Comparison of ENCODE assay signal across 8 cellular contexts in the genomic region with DNA sequence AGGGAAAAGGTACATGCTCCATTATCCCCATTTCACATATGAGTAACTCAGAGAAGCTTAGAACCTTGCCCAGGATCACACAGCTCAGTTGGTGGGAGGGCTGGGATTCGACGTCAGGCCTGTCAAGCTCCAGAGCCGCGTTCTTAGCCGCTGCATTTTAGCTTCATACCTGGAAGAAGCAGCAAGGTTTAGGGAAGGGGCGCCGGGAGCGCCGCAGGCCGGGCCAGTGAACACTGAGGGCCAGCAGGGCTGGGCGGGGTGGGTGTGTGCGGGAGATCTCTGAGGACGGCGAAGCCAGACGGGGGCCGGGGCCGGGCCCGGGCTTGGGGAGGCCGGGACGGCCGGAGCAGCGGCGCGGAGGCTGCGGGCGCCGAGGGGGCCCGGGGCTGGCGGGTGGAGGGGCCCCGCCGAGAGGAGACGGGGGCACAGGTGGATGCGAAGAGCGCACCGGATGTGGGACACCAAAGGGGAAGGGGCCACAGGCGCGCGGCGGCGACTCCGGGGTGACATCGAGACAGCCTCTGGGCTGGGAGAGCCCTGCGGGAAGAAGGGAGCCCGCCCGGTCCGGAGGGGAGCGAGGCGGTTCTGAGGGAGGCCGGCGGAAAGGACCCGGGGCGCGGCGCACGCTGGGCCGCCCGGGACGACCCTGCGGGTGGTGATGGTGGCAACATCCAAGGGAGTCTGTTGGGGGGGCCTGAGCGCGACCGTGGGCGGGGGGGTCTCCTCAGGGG. TPM values are rescaled to one million over a fixed set of nuclear protein-coding genes. Genes with fewer than 3 reads are reported as not detected.
DNase-seq lines count a peak whose midpoint lies in the region; ATAC-seq and TF ChIP-seq lines count a peak whose summit lies in the region.

No MANE protein-coding gene starts in this region.

- H3K4ac ChIP-seq in mesenchymal stem cell (ENCODE audit: low read depth in 1 of 2, low read length in 2 of 2): peak overlapping the region in 1 of 2 experiments; percentile 72

- no peak for TF ChIP-seq CTCF in coronary artery (IDR thresholded peaks at IDR 0.05)

- H3K27ac ChIP-seq in coronary artery (peak overlapping the region; percentile 84 to 91), mesenchymal stem cell (ENCODE audit: low read length, poor library complexity, severe bottlenecking) (no peak overlapping the region)

- peak overlapping the region in 1 of 2 experiments; percentile 70 for H3K14ac ChIP-seq in mesenchymal stem cell (ENCODE audit: low read length in 2 of 2)

- H3K36me3 ChIP-seq in mesenchymal stem cell (ENCODE audit: control insufficient read depth in 1 of 2, insufficient read depth in 2 of 2, low read depth in 1 of 2, low read length in 2 of 2): peaks cover 50 to 65% of the 10 kb centered on the region in 2 experiments

- peak overlapping the region; percentile 97 for H3K4me2 ChIP-seq in mesenchymal stem cell (ENCODE audit: low read length, poor library complexity, severe bottlenecking)

- peak overlapping the region; percentile 70 for H4K91ac ChIP-seq in mesenchymal stem cell (ENCODE audit: low read length)

- peak overlapping the region; percentile 33 for H2BK5ac ChIP-seq in mesenchymal stem cell (ENCODE audit: low read depth, low read length, poor library complexity, severe bottlenecking)

- peak overlapping the region; percentile 81 for H3K9ac ChIP-seq in mesenchymal stem cell (ENCODE audit: low read length)

- peak overlapping the region; percentile 19 for H2BK15ac ChIP-seq in mesenchymal stem cell (ENCODE audit: low read depth, poor library complexity, severe bottlenecking)

- H3K9me3 ChIP-seq in mesenchymal stem cell (ENCODE audit: control insufficient read depth, low read length): no peaks in the 10 kb centered on the region

- H2BK120ac ChIP-seq in mesenchymal stem cell (ENCODE audit: low read depth, low read length): peak overlapping the region; percentile 74

- H2AK5ac ChIP-seq in mesenchymal stem cell (ENCODE audit: low read length, severe bottlenecking): no peak overlapping the region

- peak overlapping the region; percentile 69 to 70 for H3K18ac ChIP-seq in mesenchymal stem cell (ENCODE audit: low read depth in 1 of 2, low read length in 2 of 2)

- H3K27me3 ChIP-seq in mesenchymal stem cell (ENCODE audit: control insufficient read depth in 1 of 2, insufficient read depth in 1 of 2, low read length in 2 of 2): no peaks in the 10 kb centered on the region

- no peak overlapping the region for H2AFZ ChIP-seq in mesenchymal stem cell (ENCODE audit: low read depth, low read length)

- H3K4me3 ChIP-seq in coronary artery (peak overlapping the region; percentile 85), mesenchymal stem cell (ENCODE audit: insufficient read depth in 1 of 2, low read depth in 1 of 2, low read length in 2 of 2) (peak overlapping the region; percentile 81 to 83)

- peaks cover 31% of the 10 kb centered on the region for H3K79me1 ChIP-seq in mesenchymal stem cell (replicated peaks; ENCODE audit: low read length, poor library complexity, severe bottlenecking)

- ATAC-seq in GM19351 (IDR thresholded peaks at IDR 0.05; ENCODE audit: unreplicated experiment): peak; percentile 33
- peak; percentile 39 for ATAC-seq in HG03460 (IDR thresholded peaks at IDR 0.05; ENCODE audit: unreplicated experiment)

- H3K23ac ChIP-seq in mesenchymal stem cell (ENCODE audit: low read length in 2 of 2): no peak overlapping the region

- DNase-seq in AG20443 (ENCODE audit: low spot score) (peak; percentile 63), coronary artery (ENCODE audit: low spot score) (peak; percentile 81), mesenchymal stem cell (peak; percentile 33), NCI-H524 (lab: John Stamatoyannopoulos, UW) (no peak)
- peak in 3 of 4 experiments; percentile 20 to 53 (median 52) for DNase-seq in activated CD4-positive, CD25-positive, alpha-beta regulatory T cell (lab: John Stamatoyannopoulos, UW)
- peak; percentile 18 to 22 for DNase-seq in stimulated activated CD8-positive, alpha-beta memory T cell treated with anti-CD3 and anti-CD28 coated beads, Interleukin-7, amount 100 ng/mL, for 1 hour (ENCODE audit: low read depth in 2 of 2)

- H4K8ac ChIP-seq in mesenchymal stem cell (ENCODE audit: low read length): peak overlapping the region; percentile 17

- peaks cover 2% of the 10 kb centered on the region for H3K4me1 ChIP-seq in mesenchymal stem cell (ENCODE audit: control insufficient read depth, insufficient read depth, low read depth, low read length)

- WGBS in mesenchymal stem cell: 1% methylated on average over 60 of the region's 63 CpGs

- peak overlapping the region in 1 of 2 experiments; percentile 83 for H2BK12ac ChIP-seq in mesenchymal stem cell (ENCODE audit: low read length in 2 of 2)

RNA-seq across cellular contexts. Expression of a gene that starts 0.5 kb away (rescaled TPM):
- 16.6 TPM for polyA plus RNA-seq in mesenchymal stem cell (2013, experiment 1 of 2)
- 16.7 TPM for polyA plus RNA-seq in mesenchymal stem cell (2013, experiment 2 of 2)

RNA-seq across cellular contexts. Expression of a gene that starts 25.5 kb away (rescaled TPM):
- 89.1 TPM for polyA plus RNA-seq in mesenchymal stem cell (2013, experiment 1 of 2)
- polyA plus RNA-seq in mesenchymal stem cell (2013, experiment 2 of 2): 80.7 TPM

RNA-seq across cellular contexts. Expression of a gene that starts 29.1 kb away (rescaled TPM):
- polyA plus RNA-seq in mesenchymal stem cell (2013, experiment 1 of 2): 112 TPM
- 116 TPM for polyA plus RNA-seq in mesenchymal stem cell (2013, experiment 2 of 2)

Comparison
In these comparisons a context has a peak if more than half of its experiments do, and no peak if none do; other contexts are left out.
1. DNase-seq: peak in AG20443 (single experiment), activated CD4-positive, CD25-positive, alpha-beta regulatory T cell (3 of 4), coronary artery (single experiment), mesenchymal stem cell (single experiment) and stimulated activated CD8-positive, alpha-beta memory T cell treated with anti-CD3 and anti-CD28 coated beads, Interleukin-7, amount 100 ng/mL, for 1 hour (2 of 2); none in NCI-H524 (0 of 2).